In genomic region chr12:92938018-92938417, GRCh38 we compare ENCODE assay signal across 17 cellular contexts. TPM values are rescaled to one million over a fixed set of nuclear protein-coding genes. Genes with fewer than 3 reads are reported as not detected.
DNase-seq lines count a peak whose midpoint lies in the region; ATAC-seq and TF ChIP-seq lines count a peak whose summit lies in the region.
"Had no signal": no experiment of that assay in that cellular context is flagged by ENCODE, and none has a peak within 500 bp of the region (broad histone marks: within the 10 kb centered on the region; RNA-seq: fewer than 3 reads in every experiment).

No MANE protein-coding gene starts in this region.

- H3K27me3 ChIP-seq in GM23338 (ENCODE audit: insufficient read depth) (no peaks in the 10 kb centered on the region), mesenchymal stem cell (ENCODE audit: control insufficient read depth in 1 of 2, insufficient read depth in 1 of 2, low read length in 2 of 2) (no peaks in the 10 kb centered on the region)
- H3K27me3 ChIP-seq: spleen had no signal

- H3K23ac ChIP-seq in mesenchymal stem cell (ENCODE audit: low read length in 2 of 2): no peak overlapping the region

- no peak for DNase-seq in GM23338 (ENCODE audit: low spot score)
- DNase-seq in CD1c-positive myeloid dendritic cell (ENCODE audit: extremely low spot score): no peak
- DNase-seq in mesothelial cell of epicardium (ENCODE audit: low spot score in 2 of 2, unreplicated experiment in 2 of 2): no peak
- DNase-seq in mesenchymal stem cell: no peak
- DNase-seq: activated naive CD4-positive, alpha-beta T cell; cortex of kidney; lower lobe of right lung; naive thymus-derived CD8-positive, alpha-beta T cell; NCI-H2029; NCI-H526; spleen had no signal

- H2BK15ac ChIP-seq in mesenchymal stem cell (ENCODE audit: low read depth, poor library complexity, severe bottlenecking): no peak overlapping the region

- WGBS in mesenchymal stem cell: 100% methylated on average over 1 of the region's 3 CpGs

- H2BK5ac ChIP-seq in mesenchymal stem cell (ENCODE audit: low read depth, low read length, poor library complexity, severe bottlenecking): no peak overlapping the region

- H3K4me1 Mint-ChIP-seq in GM23338 (peaks cover 17% of the 10 kb centered on the region), mesothelial cell of epicardium (peaks cover 18% of the 10 kb centered on the region)

- no peak overlapping the region for H2BK120ac ChIP-seq in mesenchymal stem cell (ENCODE audit: low read depth, low read length)

- H3K79me2 ChIP-seq in GM23338 (replicated peaks; ENCODE audit: insufficient read depth): no peaks in the 10 kb centered on the region

- no peak overlapping the region for H4K8ac ChIP-seq in mesenchymal stem cell (ENCODE audit: low read length)

- ATAC-seq in GM18520 (IDR thresholded peaks at IDR 0.05; ENCODE audit: unreplicated experiment): peak; percentile 61
- no peak for ATAC-seq in GM23338
- peak; percentile 83 for ATAC-seq in HG03442 (IDR thresholded peaks at IDR 0.05; ENCODE audit: unreplicated experiment)
- ATAC-seq in esophagus mucosa: peak; percentile 29
- ATAC-seq: lower lobe of right lung; naive thymus-derived CD8-positive, alpha-beta T cell; Panc1 had no signal

- H3K27me3 Mint-ChIP-seq in GM23338 (ENCODE audit: insufficient read depth, low read depth, poor library complexity): peaks cover 6% of the 10 kb centered on the region
- H3K27me3 Mint-ChIP-seq in mesothelial cell of epicardium (ENCODE audit: low read depth): no peaks in the 10 kb centered on the region

- H3K36me3 Mint-ChIP-seq in GM23338 (ENCODE audit: low read depth) (no peaks in the 10 kb centered on the region), mesothelial cell of epicardium (no peaks in the 10 kb centered on the region)
- H3K36me3 Mint-ChIP-seq: naive thymus-derived CD8-positive, alpha-beta T cell had no signal

- H3K79me1 ChIP-seq in mesenchymal stem cell (replicated peaks; ENCODE audit: low read length, poor library complexity, severe bottlenecking): no peaks in the 10 kb centered on the region

- peak overlapping the region; percentile 59 for H2AFZ ChIP-seq in GM23338
- no peak overlapping the region for H2AFZ ChIP-seq in mesenchymal stem cell (ENCODE audit: low read depth, low read length)

- H3K4me3 Mint-ChIP-seq in GM23338 (no peak overlapping the region), mesothelial cell of epicardium (no peak overlapping the region)
- H3K4me3 Mint-ChIP-seq: naive thymus-derived CD8-positive, alpha-beta T cell had no signal

- no peaks in the 10 kb centered on the region for H3K9me3 ChIP-seq in mesenchymal stem cell (ENCODE audit: control insufficient read depth, low read length)
- H3K9me3 ChIP-seq: HAP-1, lower lobe of right lung, prostate gland, spleen had no signal

- no peak overlapping the region for H3K18ac ChIP-seq in mesenchymal stem cell (ENCODE audit: low read depth in 1 of 2, low read length in 2 of 2)

- peaks cover 7% of the 10 kb centered on the region; the same call in 1 of the 2 replicates for H3K9me2 ChIP-seq in GM23338 (ENCODE audit: insufficient read depth)

- H3K27ac Mint-ChIP-seq in GM23338 (no peak overlapping the region), mesothelial cell of epicardium (no peak overlapping the region)

- no peak overlapping the region for H2AK5ac ChIP-seq in mesenchymal stem cell (ENCODE audit: low read length, severe bottlenecking)

- TF ChIP-seq CTCF in GM23338 (conservative IDR thresholded peaks at IDR 0.05; ENCODE audit: low read depth in 2 of 2) (no peak), mesothelial cell of epicardium (IDR thresholded peaks at IDR 0.05; ENCODE audit: unreplicated experiment) (no peak)

- no peak overlapping the region for H2BK12ac ChIP-seq in mesenchymal stem cell (ENCODE audit: low read length in 2 of 2)

- H3K4me3 ChIP-seq in GM23338 (no peak overlapping the region), mesenchymal stem cell (ENCODE audit: insufficient read depth in 1 of 2, low read depth in 1 of 2, low read length in 2 of 2) (no peak overlapping the region)
- H3K4me3 ChIP-seq: HAP-1, lower lobe of right lung, prostate gland, spleen had no signal

- H3K9me3 Mint-ChIP-seq in GM23338 (no peaks in the 10 kb centered on the region), mesothelial cell of epicardium (no peaks in the 10 kb centered on the region)
- H3K9me3 Mint-ChIP-seq: naive thymus-derived CD8-positive, alpha-beta T cell had no signal

- no peak overlapping the region for H3K4me2 ChIP-seq in GM23338
- H3K4me2 ChIP-seq in mesenchymal stem cell (ENCODE audit: low read length, poor library complexity, severe bottlenecking): no peak overlapping the region

- H3K9ac ChIP-seq in mesenchymal stem cell (ENCODE audit: low read length): no peak overlapping the region

- H4K20me1 ChIP-seq in GM23338 (replicated peaks; ENCODE audit: insufficient read depth): no peaks in the 10 kb centered on the region

- H3F3A ChIP-seq in GM23338 (replicated peaks; ENCODE audit: low read depth): no peaks in the 10 kb centered on the region

- H3K36me3 ChIP-seq in GM23338 (ENCODE audit: insufficient read depth): no peaks in the 10 kb centered on the region
- no peaks in the 10 kb centered on the region for H3K36me3 ChIP-seq in mesenchymal stem cell (ENCODE audit: control insufficient read depth in 1 of 2, insufficient read depth in 2 of 2, low read depth in 1 of 2, low read length in 2 of 2)
- H3K36me3 ChIP-seq: HAP-1, lower lobe of right lung, prostate gland, spleen had no signal

- no peak overlapping the region for H3K14ac ChIP-seq in mesenchymal stem cell (ENCODE audit: low read length in 2 of 2)

- no peak overlapping the region for H3K4ac ChIP-seq in mesenchymal stem cell (ENCODE audit: low read depth in 1 of 2, low read length in 2 of 2)

- H3K27ac ChIP-seq in GM23338 (ENCODE audit: low read depth) (no peak overlapping the region), mesenchymal stem cell (ENCODE audit: low read length, poor library complexity, severe bottlenecking) (no peak overlapping the region)
- H3K27ac ChIP-seq: lower lobe of right lung, prostate gland, spleen had no signal

- peaks cover 15% of the 10 kb centered on the region for H3K4me1 ChIP-seq in GM23338 (ENCODE audit: insufficient read depth)
- no peaks in the 10 kb centered on the region for H3K4me1 ChIP-seq in mesenchymal stem cell (ENCODE audit: control insufficient read depth, insufficient read depth, low read depth, low read length)
- H3K4me1 ChIP-seq: lower lobe of right lung, prostate gland had no signal

- no peak overlapping the region for H4K91ac ChIP-seq in mesenchymal stem cell (ENCODE audit: low read length)

TF ChIP-seq in GM23338, 12 proteins besides CTCF, POLR2A, EP300 and RAD21 (continues in another document):
- no peak for TF ChIP-seq JUNB (IDR thresholded peaks at IDR 0.05; ENCODE audit: unreplicated experiment)
- no peak for TF ChIP-seq ZNF114 (CRISPR knock-in tag; IDR thresholded peaks at IDR 0.05)
- TF ChIP-seq STAT1 (IDR thresholded peaks at IDR 0.05; ENCODE audit: unreplicated experiment): no peak
- no peak for TF ChIP-seq NANOG (IDR thresholded peaks at IDR 0.05; ENCODE audit: borderline replicate concordance)
- TF ChIP-seq EZH2 (IDR thresholded peaks at IDR 0.05; ENCODE audit: low read depth, unreplicated experiment): no peak
- no peak for TF ChIP-seq ZNF331 (CRISPR knock-in tag; IDR thresholded peaks at IDR 0.05; ENCODE audit: low read depth)
- TF ChIP-seq REST (IDR thresholded peaks at IDR 0.05; ENCODE audit: unreplicated experiment): no peak
- no peak for TF ChIP-seq CREB1 (CRISPR knock-in tag; IDR thresholded peaks at IDR 0.05; ENCODE audit: low read depth)
- TF ChIP-seq ETS1 (IDR thresholded peaks at IDR 0.05): no peak
- no peak for TF ChIP-seq POLR2AphosphoS5 (IDR thresholded peaks at IDR 0.05; ENCODE audit: low read depth)

RNA-seq across cellular contexts. Expression of gene EEA1, which starts 8.9 kb away (rescaled TPM):
- 10.0 and 12.5 TPM in 2 replicates for total RNA-seq in GM23338 (2014; rRNA removed; shearing (Covaris generic))
- 25.8 and 41.1 TPM in 2 replicates for polyA plus RNA-seq in GM23338 (2016; fragmentation: Nextera tagmentation; extraction: Ambion mirVana)
- total RNA-seq in esophagus mucosa (35.1 TPM), mesothelial cell of epicardium (26.2 to 28.3 TPM (median 27.8 TPM) in 3 replicates)
- polyA plus RNA-seq in mesenchymal stem cell (2013, experiment 1 of 2): 35.6 TPM
- polyA plus RNA-seq in mesenchymal stem cell (2013, experiment 2 of 2): 38.7 TPM
